ENCODE assay signal across 29 cellular contexts in the genomic region with DNA sequence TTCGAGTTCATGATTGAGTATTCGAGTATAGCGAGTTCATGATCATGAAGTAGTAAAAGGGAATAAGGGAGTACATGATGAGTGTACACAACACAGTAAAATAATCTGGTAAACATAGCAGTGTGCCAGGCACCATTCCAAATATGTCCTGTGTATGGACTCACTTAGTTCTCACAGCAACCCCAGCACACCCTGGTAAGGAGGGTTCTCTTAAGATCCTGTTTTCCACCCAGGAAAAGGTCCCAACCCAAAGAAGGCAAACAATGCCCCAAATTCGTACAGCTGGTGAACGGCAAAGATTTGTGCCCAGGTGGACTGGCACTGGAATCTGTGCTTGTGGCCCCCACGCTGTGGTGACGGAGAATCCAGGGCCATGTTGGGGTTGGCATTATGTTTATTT. TPM values are rescaled to one million over a fixed set of nuclear protein-coding genes. Genes with fewer than 3 reads are reported as not detected.
"Had no signal": no experiment of that assay in that cellular context is flagged by ENCODE, and none has a peak within 500 bp of the region (broad histone marks: within the 10 kb centered on the region; RNA-seq: fewer than 3 reads in every experiment).

No MANE protein-coding gene starts in this region.

- H3K27ac ChIP-seq: colonic mucosa, epithelial cell of prostate, esophagus squamous epithelium, heart right ventricle, left lung had no signal

- DNase-seq: colonic mucosa; cortex of kidney; effector CD8-positive, alpha-beta T cell; effector memory CD8-positive, alpha-beta T cell; endodermal cell; erythroblast; esophagus squamous epithelium; foreskin fibroblast; foreskin melanocyte; gastrocnemius medialis; glutamatergic neuron; head of caudate nucleus; heart right ventricle; hippocampal formation; left cardiac atrium; left lung; left ventricle myocardium superior; mammary epithelial cell; mesendoderm; midbrain had no signal

- H3K9me3 ChIP-seq: colonic mucosa, esophagus squamous epithelium, gastrocnemius medialis, left lung had no signal

- ATAC-seq: effector memory CD8-positive, alpha-beta T cell; esophagus mucosa; heart right ventricle; left lung; left ventricle myocardium superior had no signal

- H3K4me1 ChIP-seq: colonic mucosa, left lung had no signal

- H3K4me3 ChIP-seq: colonic mucosa, esophagus squamous epithelium, gastrocnemius medialis, heart right ventricle, left lung, lung had no signal

- FAIRE-seq: endometrium, islet of Langerhans, keratinocyte had no signal

- H3K27me3 ChIP-seq: colonic mucosa, esophagus squamous epithelium, gastrocnemius medialis, heart right ventricle, left lung had no signal

- H3K36me3 ChIP-seq: colonic mucosa, esophagus squamous epithelium, gastrocnemius medialis, heart right ventricle, left lung had no signal

RNA-seq across cellular contexts. Expression of gene HPN, which starts 21.4 kb away (rescaled TPM):
- total RNA-seq: dermis microvascular lymphatic vessel endothelial cell, esophagus mucosa, glomerular endothelial cell had no signal
- polyA plus RNA-seq: keratinocyte, mammary epithelial cell had no signal

RNA-seq across cellular contexts. Expression of gene FXYD3, which starts 52.7 kb away (rescaled TPM):
- total RNA-seq: dermis microvascular lymphatic vessel endothelial cell, endodermal cell, glomerular endothelial cell, mononuclear cell had no signal
